22 cellular contexts compared by ENCODE assay signal in the genomic region with DNA sequence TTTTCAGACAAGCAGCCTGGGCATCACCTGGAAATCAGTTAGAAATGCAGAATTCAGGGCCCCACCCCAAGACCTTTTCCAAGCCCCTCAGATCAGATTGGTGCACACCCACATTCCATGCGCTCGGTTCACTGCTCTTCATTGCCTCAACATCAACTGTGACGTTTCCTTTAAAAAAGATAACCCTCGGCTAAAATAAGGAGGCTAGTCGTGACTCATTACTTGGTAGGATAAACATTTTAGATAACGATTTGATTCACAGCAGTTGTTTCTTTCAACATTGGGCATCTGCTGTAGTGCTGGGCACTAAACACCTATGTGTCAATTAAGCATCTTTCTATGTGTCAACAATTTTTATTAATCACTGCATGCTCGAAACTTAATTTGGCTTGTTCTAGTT.
DNase-seq lines count a peak whose midpoint lies in the region; ATAC-seq, FAIRE-seq and TF ChIP-seq lines count a peak whose summit lies in the region.
"Had no signal": no experiment of that assay in that cellular context is flagged by ENCODE, and none has a peak within 500 bp of the region (broad histone marks: within the 10 kb centered on the region; RNA-seq: fewer than 3 reads in every experiment).

No MANE protein-coding gene starts in this region.

- H3K9me3 ChIP-seq in keratinocyte (ENCODE audit: control insufficient read depth, low read depth, low read length), result no peaks in the 10 kb centered on the region
- H3K9me3 ChIP-seq: adrenal gland, esophagus muscularis mucosa, SK-N-SH, testis had no signal

- no peaks in the 10 kb centered on the region for H3K4me1 Mint-ChIP-seq in activated CD8-positive, alpha-beta memory T cell treated with anti-CD3 and anti-CD28 coated beads, Interleukin-2, amount 10 ng/mL, durations not matched to agents 7 days and 5 days
- no peaks in the 10 kb centered on the region for H3K4me1 Mint-ChIP-seq in stimulated activated naive B cell treated with anti-CD40 and anti-IgM and Interleukin-4, amounts not matched to agents 10 μg/mL and 1 μg/mL and 100 μg/mL, for 72 hours
- H3K4me1 Mint-ChIP-seq: activated CD4-positive, alpha-beta memory T cell treated with anti-CD3 and anti-CD28 coated beads, Interleukin-2, amount 10 ng/mL, durations not matched to agents 7 days and 5 days; CD14-positive monocyte had no signal

- no peak overlapping the region for H3K4ac ChIP-seq in mesendoderm (ENCODE audit: low read depth, low read length)

- no peak overlapping the region for H3K56ac ChIP-seq in mesendoderm (ENCODE audit: low read length)

- DNase-seq in Caki2 (ENCODE audit: low read depth) (peak; percentile 60), HT1080 (ENCODE audit: low read depth) (peak; percentile 14), brain microvascular endothelial cell (peak; percentile 26), keratinocyte (ENCODE audit: low read depth, low spot score) (no peak), mesendoderm (no peak)
- no peak for DNase-seq in activated CD8-positive, alpha-beta memory T cell treated with anti-CD3 and anti-CD28 coated beads, Interleukin-2, amount 10 ng/mL, durations not matched to agents 7 days and 5 days
- DNase-seq in stimulated activated naive B cell treated with anti-CD40 and anti-IgM and Interleukin-4, amounts not matched to agents 10 μg/mL and 1 μg/mL and 100 μg/mL, for 72 hours, result no peak
- DNase-seq: activated CD4-positive, alpha-beta memory T cell treated with anti-CD3 and anti-CD28 coated beads, Interleukin-2, amount 10 ng/mL, durations not matched to agents 7 days and 5 days; activated T-cell treated with anti-CD3 and anti-CD28 coated beads, Interleukin-2, amount 50 U/mL, for 1 hour; adrenal gland; central memory CD4-positive, alpha-beta T cell; NCI-H1048; NCI-H2029; NCI-H446; SK-N-SH; stimulated activated CD4-positive, alpha-beta T cell treated with anti-CD3 and anti-CD28 coated beads, Interleukin-15, amount 100 ng/mL, for 24 hours; testis had no signal

- H3K4me1 ChIP-seq in keratinocyte (ENCODE audit: control insufficient read depth, extremely low read depth, insufficient read depth, low read length) (peaks cover 16% of the 10 kb centered on the region), mesendoderm (ENCODE audit: control insufficient read depth, low read depth, low read length) (peaks cover 6% of the 10 kb centered on the region)
- H3K4me1 ChIP-seq: testis had no signal

- peaks cover 2% of the 10 kb centered on the region for H3K9me1 ChIP-seq in keratinocyte (ENCODE audit: control insufficient read depth, extremely low read depth, insufficient read depth, low read length)

- H2AK5ac ChIP-seq in mesendoderm (ENCODE audit: low read length), result no peak overlapping the region

- H3K36me3 ChIP-seq in brain microvascular endothelial cell (replicated peaks) (no peaks in the 10 kb centered on the region), keratinocyte (ENCODE audit: control insufficient read depth in 2 of 2, extremely low read depth in 1 of 2, insufficient read depth in 2 of 2, low read length in 2 of 2) (peaks cover 2 to 4% of the 10 kb centered on the region in 2 experiments), mesendoderm (ENCODE audit: control insufficient read depth, insufficient read depth, low read length) (no peaks in the 10 kb centered on the region)
- H3K36me3 ChIP-seq: adrenal gland had no signal

- H3K79me1 ChIP-seq in mesendoderm (ENCODE audit: low read length), result no peaks in the 10 kb centered on the region

- no peak overlapping the region for H2AFZ ChIP-seq in keratinocyte (ENCODE audit: control insufficient read depth, low read length)

- H3K9ac ChIP-seq in keratinocyte (ENCODE audit: control insufficient read depth, extremely low read depth, insufficient read depth, low read length) (no peak overlapping the region), mesendoderm (ENCODE audit: low read length) (no peak overlapping the region)
- H3K9ac ChIP-seq: KMS-11, SK-N-SH had no signal

- no peak for ATAC-seq in HG03025 (IDR thresholded peaks at IDR 0.05; ENCODE audit: low FRiP score, unreplicated experiment)
- no peak for ATAC-seq in activated CD8-positive, alpha-beta memory T cell treated with anti-CD3 and anti-CD28 coated beads, Interleukin-2, amount 10 ng/mL, durations not matched to agents 7 days and 5 days
- ATAC-seq in stimulated activated naive B cell treated with anti-CD40 and anti-IgM and Interleukin-4, amounts not matched to agents 10 μg/mL and 1 μg/mL and 100 μg/mL, for 72 hours (replicated peaks), result no peak

- WGBS in mesendoderm (ENCODE audit: extremely low coverage, insufficient coverage, low lambda C conversion rate), result no CpG with 5 or more reads among the region's 7 CpGs

- no peak overlapping the region for H3K23ac ChIP-seq in mesendoderm (ENCODE audit: low read length)

- in situ Hi-C loops in Caki2 (cut with HindIII; ENCODE audit: low pct_unique_long_range_greater_than_20kb, low sequenced_read_pairs) (no loop called here), brain microvascular endothelial cell (cut with HindIII; ENCODE audit: low pct_ligation_motif_present, low sequenced_read_pairs) (no loop called here)

- no peaks in the 10 kb centered on the region for H3K36me3 Mint-ChIP-seq in activated CD8-positive, alpha-beta memory T cell treated with anti-CD3 and anti-CD28 coated beads, Interleukin-2, amount 10 ng/mL, durations not matched to agents 7 days and 5 days
- H3K36me3 Mint-ChIP-seq in stimulated activated naive B cell treated with anti-CD40 and anti-IgM and Interleukin-4, amounts not matched to agents 10 μg/mL and 1 μg/mL and 100 μg/mL, for 72 hours, result peaks cover 8 to 31% of the 10 kb centered on the region in 2 donors

- dilution Hi-C loops in keratinocyte (cut with MboI; ENCODE audit: extremely low pct_ligation_motif_present, low sequenced_read_pairs), result no loop called here

- H3K79me2 ChIP-seq in keratinocyte (ENCODE audit: control insufficient read depth, insufficient read depth, low read length) (no peaks in the 10 kb centered on the region), mesendoderm (ENCODE audit: control insufficient read depth, insufficient read depth, low read length) (no peaks in the 10 kb centered on the region)

- H3K27me3 ChIP-seq in brain microvascular endothelial cell (replicated peaks) (no peaks in the 10 kb centered on the region), keratinocyte (ENCODE audit: control insufficient read depth, extremely low read depth, insufficient read depth, low read length) (no peaks in the 10 kb centered on the region), mesendoderm (ENCODE audit: insufficient read depth, low read length, poor library complexity) (no peaks in the 10 kb centered on the region)
- H3K27me3 ChIP-seq: adrenal gland, esophagus muscularis mucosa, testis had no signal

- no peak overlapping the region for H2BK120ac ChIP-seq in mesendoderm (ENCODE audit: low read depth, low read length)

- H3K18ac ChIP-seq in mesendoderm (ENCODE audit: low read length), result no peak overlapping the region

- H4K20me1 ChIP-seq in keratinocyte (ENCODE audit: control insufficient read depth, extremely low read depth, insufficient read depth, low read length), result no peaks in the 10 kb centered on the region

- H4K5ac ChIP-seq in mesendoderm (ENCODE audit: low read length), result no peak overlapping the region

- peak; percentile 20 for FAIRE-seq in keratinocyte (lab: Jason Lieb, UNC)

- H3K27ac ChIP-seq in brain microvascular endothelial cell, result no peak overlapping the region
- no peak overlapping the region for H3K27ac ChIP-seq in keratinocyte (ENCODE audit: control insufficient read depth, insufficient read depth, low read length)
- no peak overlapping the region for H3K27ac ChIP-seq in mesendoderm (ENCODE audit: low read depth, low read length)
- H3K27ac ChIP-seq: adrenal gland, esophagus muscularis mucosa, KMS-11, testis had no signal

- no peaks in the 10 kb centered on the region for H3K27me3 Mint-ChIP-seq in activated CD8-positive, alpha-beta memory T cell treated with anti-CD3 and anti-CD28 coated beads, Interleukin-2, amount 10 ng/mL, durations not matched to agents 7 days and 5 days
- no peaks in the 10 kb centered on the region for H3K27me3 Mint-ChIP-seq in stimulated activated naive B cell treated with anti-CD40 and anti-IgM and Interleukin-4, amounts not matched to agents 10 μg/mL and 1 μg/mL and 100 μg/mL, for 72 hours
- H3K27me3 Mint-ChIP-seq: activated CD4-positive, alpha-beta memory T cell treated with anti-CD3 and anti-CD28 coated beads, Interleukin-2, amount 10 ng/mL, durations not matched to agents 7 days and 5 days had no signal

- no peak overlapping the region for H2BK15ac ChIP-seq in mesendoderm (replicated peaks; ENCODE audit: low read depth)

- peak overlapping the region; percentile 45 for H3K4me2 ChIP-seq in keratinocyte (ENCODE audit: control insufficient read depth, extremely low read depth, insufficient read depth, low read depth, low read length)
- H3K4me2 ChIP-seq in mesendoderm (ENCODE audit: low read length), result no peak overlapping the region
- H3K4me2 ChIP-seq: KMS-11, SK-N-SH had no signal

- no peaks in the 10 kb centered on the region for H3K9me3 Mint-ChIP-seq in activated CD8-positive, alpha-beta memory T cell treated with anti-CD3 and anti-CD28 coated beads, Interleukin-2, amount 10 ng/mL, durations not matched to agents 7 days and 5 days (ENCODE audit: low read depth)
- no peaks in the 10 kb centered on the region for H3K9me3 Mint-ChIP-seq in stimulated activated naive B cell treated with anti-CD40 and anti-IgM and Interleukin-4, amounts not matched to agents 10 μg/mL and 1 μg/mL and 100 μg/mL, for 72 hours
- H3K9me3 Mint-ChIP-seq: activated CD4-positive, alpha-beta memory T cell treated with anti-CD3 and anti-CD28 coated beads, Interleukin-2, amount 10 ng/mL, durations not matched to agents 7 days and 5 days; CD14-positive monocyte; T-helper 2 cell treated with Interferon-gamma antibody and Interleukin-4, amounts not matched to agents 5 μg/mL and 100 μg/mL, for 36 hours had no signal

- CTCF ChIA-PET in activated CD8-positive, alpha-beta memory T cell treated with anti-CD3 and anti-CD28 coated beads, Interleukin-2, amount 10 ng/mL, durations not matched to agents 7 days and 5 days (lab: Charles Lee), result no interaction called here

- H4K8ac ChIP-seq in mesendoderm (ENCODE audit: low read depth, low read length), result no peak overlapping the region

- H3K27ac Mint-ChIP-seq in activated CD8-positive, alpha-beta memory T cell treated with anti-CD3 and anti-CD28 coated beads, Interleukin-2, amount 10 ng/mL, durations not matched to agents 7 days and 5 days, result no peak overlapping the region
- H3K27ac Mint-ChIP-seq in stimulated activated naive B cell treated with anti-CD40 and anti-IgM and Interleukin-4, amounts not matched to agents 10 μg/mL and 1 μg/mL and 100 μg/mL, for 72 hours, result no peak overlapping the region
- H3K27ac Mint-ChIP-seq: activated CD4-positive, alpha-beta memory T cell treated with anti-CD3 and anti-CD28 coated beads, Interleukin-2, amount 10 ng/mL, durations not matched to agents 7 days and 5 days; CD14-positive monocyte; T-helper 2 cell treated with Interferon-gamma antibody and Interleukin-4, amounts not matched to agents 5 μg/mL and 100 μg/mL, for 36 hours had no signal

- no peak for TF ChIP-seq CTCF in brain microvascular endothelial cell (IDR thresholded peaks at IDR 0.05; ENCODE audit: low read depth, low read length, missing control alignments)
- TF ChIP-seq CTCF in keratinocyte (optimal IDR thresholded peaks at IDR 0.05 in 1 of 3, IDR thresholded peaks at IDR 0.05 in 1 of 3, conservative IDR thresholded peaks at IDR 0.05 in 1 of 3; ENCODE audit: extremely low read depth in 1 of 3, insufficient read depth in 2 of 3, low read length in 3 of 3), result no peak

- no peak overlapping the region for H3K4me3 Mint-ChIP-seq in activated CD8-positive, alpha-beta memory T cell treated with anti-CD3 and anti-CD28 coated beads, Interleukin-2, amount 10 ng/mL, durations not matched to agents 7 days and 5 days
- H3K4me3 Mint-ChIP-seq in stimulated activated naive B cell treated with anti-CD40 and anti-IgM and Interleukin-4, amounts not matched to agents 10 μg/mL and 1 μg/mL and 100 μg/mL, for 72 hours, result no peak overlapping the region
- H3K4me3 Mint-ChIP-seq: activated CD4-positive, alpha-beta memory T cell treated with anti-CD3 and anti-CD28 coated beads, Interleukin-2, amount 10 ng/mL, durations not matched to agents 7 days and 5 days; CD14-positive monocyte; T-helper 2 cell treated with Interferon-gamma antibody and Interleukin-4, amounts not matched to agents 5 μg/mL and 100 μg/mL, for 36 hours had no signal

- H3K4me3 ChIP-seq in brain microvascular endothelial cell (ENCODE audit: low read depth, low read length) (no peak overlapping the region), keratinocyte (ENCODE audit: control insufficient read depth in 2 of 3, extremely low read depth in 1 of 3, insufficient read depth in 2 of 3, low read depth in 1 of 3, low read length in 3 of 3) (no peak overlapping the region), mesendoderm (ENCODE audit: low read length) (no peak overlapping the region)
- H3K4me3 ChIP-seq: adrenal gland, esophagus muscularis mucosa, testis had no signal

- H2BK5ac ChIP-seq in mesendoderm (ENCODE audit: low read length), result no peak overlapping the region

Comparison
In these comparisons a context has a peak if more than half of its experiments do, and no peak if none do; other contexts are left out.
1. DNase-seq: peak in Caki2 (single experiment), HT1080 (single experiment) and brain microvascular endothelial cell (single experiment); none in keratinocyte (single experiment), mesendoderm (single experiment), activated CD8-positive, alpha-beta memory T cell treated with anti-CD3 and anti-CD28 coated beads, Interleukin-2, amount 10 ng/mL, durations not matched to agents 7 days and 5 days (single experiment) and stimulated activated naive B cell treated with anti-CD40 and anti-IgM and Interleukin-4, amounts not matched to agents 10 μg/mL and 1 μg/mL and 100 μg/mL, for 72 hours (single experiment).